ENCODE assay signal across 10 cellular contexts in genomic region chr1:230186874-230187273, GRCh38.
A peak's percentile ranks its signal among the peaks of the same experiment; 100 is the strongest.
DNase-seq lines count a peak whose midpoint lies in the region; TF ChIP-seq lines count a peak whose summit lies in the region.
"Had no signal": no experiment of that assay in that cellular context is flagged by ENCODE, and none has a peak within 500 bp of the region (broad histone marks: within the 10 kb centered on the region; RNA-seq: fewer than 3 reads in every experiment).

No MANE protein-coding gene starts in this region.

- H3K4me2 ChIP-seq in mammary epithelial cell (ENCODE audit: insufficient read depth, low read depth, low read length): no peak overlapping the region
- H3K4me2 ChIP-seq in mesenchymal stem cell (ENCODE audit: low read length, poor library complexity, severe bottlenecking): no peak overlapping the region

- H3K27ac ChIP-seq in KOPT-K1 (ENCODE audit: low read depth, low read length, poor library complexity, severe bottlenecking) (peak overlapping the region; percentile 71), mammary epithelial cell (ENCODE audit: insufficient read depth, low read depth, low read length) (no peak overlapping the region), mesenchymal stem cell (ENCODE audit: low read length, poor library complexity, severe bottlenecking) (no peak overlapping the region)

- DNase-seq in CMK (ENCODE audit: low read depth) (peak; percentile 98), mesothelial cell of epicardium (ENCODE audit: low spot score in 2 of 2, unreplicated experiment in 2 of 2) (no peak), mammary epithelial cell (no peak), mesenchymal stem cell (no peak), middle frontal gyrus (ENCODE audit: extremely low spot score, low spot score) (no peak)
- no peak for DNase-seq in effector CD4-positive, alpha-beta T cell
- DNase-seq: NCI-H1694 treated with DMSO at 0.1 percent for 48 hours, occipital lobe had no signal

- no peak overlapping the region for H3K9ac ChIP-seq in mammary epithelial cell (ENCODE audit: insufficient read depth, low read length)
- no peak overlapping the region for H3K9ac ChIP-seq in mesenchymal stem cell (ENCODE audit: low read length)

- H3K23ac ChIP-seq in mesenchymal stem cell (ENCODE audit: low read length in 2 of 2): no peak overlapping the region

- no peak for TF ChIP-seq CTCF in mesothelial cell of epicardium (IDR thresholded peaks at IDR 0.05; ENCODE audit: unreplicated experiment)
- no peak for TF ChIP-seq CTCF in mammary epithelial cell (conservative IDR thresholded peaks at IDR 0.05 in 1 of 2, IDR thresholded peaks at IDR 0.05 in 1 of 2; ENCODE audit: extremely low read depth in 1 of 2, insufficient read depth in 1 of 2, low read depth in 1 of 2, low read length in 2 of 2)

- no peaks in the 10 kb centered on the region for H3K27me3 Mint-ChIP-seq in activated naive CD8-positive, alpha-beta T cell
- no peaks in the 10 kb centered on the region for H3K27me3 Mint-ChIP-seq in mesothelial cell of epicardium (ENCODE audit: low read depth)

- H3K4me1 ChIP-seq in mammary epithelial cell (ENCODE audit: insufficient read depth, low read length) (peaks cover 9% of the 10 kb centered on the region), mesenchymal stem cell (ENCODE audit: control insufficient read depth, insufficient read depth, low read depth, low read length) (peaks cover 11% of the 10 kb centered on the region)

- 84% methylated on average over 4 of the region's 4 CpGs for WGBS in mammary epithelial cell (ENCODE audit: low coverage, missing lambda C conversion rate)
- WGBS in mesenchymal stem cell: 66% methylated on average over 2 of the region's 4 CpGs

- no TSS peak for BruUV-seq in mammary epithelial cell (replicated peaks; lab: Mats Ljungman, UMichigan)

- no peak overlapping the region for H4K91ac ChIP-seq in mesenchymal stem cell (ENCODE audit: low read length)

- H3K36me3 Mint-ChIP-seq in activated naive CD8-positive, alpha-beta T cell: peaks cover 29% of the 10 kb centered on the region
- peaks cover 7% of the 10 kb centered on the region for H3K36me3 Mint-ChIP-seq in mesothelial cell of epicardium

- H3K27me3 ChIP-seq in mammary epithelial cell (ENCODE audit: insufficient read depth, low read length) (no peaks in the 10 kb centered on the region), mesenchymal stem cell (ENCODE audit: control insufficient read depth in 1 of 2, insufficient read depth in 1 of 2, low read length in 2 of 2) (no peaks in the 10 kb centered on the region)

- peaks cover 30% of the 10 kb centered on the region for H3K79me1 ChIP-seq in mesenchymal stem cell (replicated peaks; ENCODE audit: low read length, poor library complexity, severe bottlenecking)

- H3K4me3 ChIP-seq in mammary epithelial cell (replicated peaks in 1 of 3; ENCODE audit: insufficient read depth in 1 of 3, low read depth in 2 of 3, low read length in 3 of 3): no peak overlapping the region
- no peak overlapping the region for H3K4me3 ChIP-seq in mesenchymal stem cell (ENCODE audit: insufficient read depth in 1 of 2, low read depth in 1 of 2, low read length in 2 of 2)

- H3K4me1 Mint-ChIP-seq in activated naive CD8-positive, alpha-beta T cell (ENCODE audit: low read depth): peaks cover 51% of the 10 kb centered on the region
- peaks cover 23% of the 10 kb centered on the region for H3K4me1 Mint-ChIP-seq in mesothelial cell of epicardium

- no peak overlapping the region for H3K4me3 Mint-ChIP-seq in activated naive CD8-positive, alpha-beta T cell
- no peak overlapping the region for H3K4me3 Mint-ChIP-seq in mesothelial cell of epicardium

- H2BK120ac ChIP-seq in mesenchymal stem cell (ENCODE audit: low read depth, low read length): no peak overlapping the region

- H3K9me3 ChIP-seq in KOPT-K1 (ENCODE audit: insufficient read depth, low read length, poor library complexity, severe bottlenecking) (no peaks in the 10 kb centered on the region), mammary epithelial cell (replicated peaks; ENCODE audit: insufficient read depth, low read length) (no peaks in the 10 kb centered on the region), mesenchymal stem cell (ENCODE audit: control insufficient read depth, low read length) (no peaks in the 10 kb centered on the region)

- H3K9me3 Mint-ChIP-seq in activated naive CD8-positive, alpha-beta T cell (ENCODE audit: low read depth): peaks cover 5% of the 10 kb centered on the region
- peaks cover 8% of the 10 kb centered on the region for H3K9me3 Mint-ChIP-seq in mesothelial cell of epicardium

- H2AK5ac ChIP-seq in mesenchymal stem cell (ENCODE audit: low read length, severe bottlenecking): no peak overlapping the region

- H3K27ac Mint-ChIP-seq in activated naive CD8-positive, alpha-beta T cell: peak overlapping the region; percentile 7
- peak overlapping the region; percentile 18 for H3K27ac Mint-ChIP-seq in mesothelial cell of epicardium

- no peak overlapping the region for H3K14ac ChIP-seq in mesenchymal stem cell (ENCODE audit: low read length in 2 of 2)

- H2AFZ ChIP-seq in mammary epithelial cell (ENCODE audit: low read depth, low read length) (no peak overlapping the region), mesenchymal stem cell (ENCODE audit: low read depth, low read length) (no peak overlapping the region)

- H3K4ac ChIP-seq in mesenchymal stem cell (ENCODE audit: low read depth in 1 of 2, low read length in 2 of 2): no peak overlapping the region

- H3K36me3 ChIP-seq in KOPT-K1 (ENCODE audit: insufficient read depth, low read length) (peaks cover 49% of the 10 kb centered on the region), mammary epithelial cell (ENCODE audit: insufficient read depth, low read length) (no peaks in the 10 kb centered on the region), mesenchymal stem cell (ENCODE audit: control insufficient read depth in 1 of 2, insufficient read depth in 2 of 2, low read depth in 1 of 2, low read length in 2 of 2) (peaks cover 0 to 5% of the 10 kb centered on the region in 2 experiments)

- H3K18ac ChIP-seq in mesenchymal stem cell (ENCODE audit: low read depth in 1 of 2, low read length in 2 of 2): peak overlapping the region in 1 of 2 experiments; percentile 54

- intact Hi-C loops in mammary epithelial cell (cut with micrococcal nuclease): no loop called here

- H4K8ac ChIP-seq in mesenchymal stem cell (ENCODE audit: low read length): no peak overlapping the region

- H2BK5ac ChIP-seq in mesenchymal stem cell (ENCODE audit: low read depth, low read length, poor library complexity, severe bottlenecking): no peak overlapping the region

- H4K20me1 ChIP-seq in mammary epithelial cell (ENCODE audit: insufficient read depth, low read length): peaks cover 5% of the 10 kb centered on the region

- peaks cover 73% of the 10 kb centered on the region for H3K79me2 ChIP-seq in mammary epithelial cell (ENCODE audit: insufficient read depth, low read length)

- dilution Hi-C loops in mammary epithelial cell (cut with HindIII; ENCODE audit: low sequenced_read_pairs): no loop called here

- no peak overlapping the region for H2BK15ac ChIP-seq in mesenchymal stem cell (ENCODE audit: low read depth, poor library complexity, severe bottlenecking)

- no peak overlapping the region for H2BK12ac ChIP-seq in mesenchymal stem cell (ENCODE audit: low read length in 2 of 2)

- in situ Hi-C loops in mammary epithelial cell (cut with MboI; ENCODE audit: low sequenced_read_pairs in 2 of 2): no loop called here

- CTCF ChIA-PET in mammary epithelial cell (lab: Charles Lee; ENCODE audit: low non-redundant PET): no interaction called here
